ENCODE assay signal across 13 cellular contexts in the genomic region with DNA sequence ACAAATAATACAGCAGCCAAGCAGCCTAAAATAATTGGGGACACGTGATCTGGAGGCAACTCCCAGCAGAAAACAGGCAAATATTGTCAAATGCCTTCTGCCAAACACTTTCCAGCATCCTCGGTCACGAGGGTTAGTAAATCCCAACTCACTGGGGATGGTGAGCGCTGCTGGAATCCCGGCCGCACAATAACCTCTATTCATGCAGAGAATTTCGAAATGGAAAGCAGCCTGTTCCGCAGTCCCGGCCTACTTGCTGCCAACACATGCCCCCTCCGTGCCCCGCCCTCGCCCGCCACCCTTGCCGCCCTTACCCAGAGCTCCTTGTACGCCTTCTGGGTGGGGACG.
A peak's percentile ranks its signal among the peaks of the same experiment; 100 is the strongest.
DNase-seq lines count a peak whose midpoint lies in the region; TF ChIP-seq lines count a peak whose summit lies in the region.
"Had no signal": no experiment of that assay in that cellular context is flagged by ENCODE, and none has a peak within 500 bp of the region (broad histone marks: within the 10 kb centered on the region; RNA-seq: fewer than 3 reads in every experiment).

No MANE protein-coding gene starts in this region.

- no peak overlapping the region for H3K27ac Mint-ChIP-seq in glutamatergic neuron (ENCODE audit: unreplicated experiment)
- no peak overlapping the region for H3K27ac Mint-ChIP-seq in endodermal cell
- H3K27ac Mint-ChIP-seq: activated B cell treated with CpG ODN at 0.5 μM for 24 hours; activated naive CD8-positive, alpha-beta T cell treated with anti-CD3 and anti-CD28 coated beads, Interleukin-2, amount 10 ng/mL, durations not matched to agents 7 days and 5 days; CD8-positive, alpha-beta T cell had no signal

- H3K27me3 ChIP-seq in BE2C (peaks cover 5% of the 10 kb centered on the region), endodermal cell (ENCODE audit: control insufficient read depth, insufficient read depth, low read length, poor library complexity, severe bottlenecking) (no peaks in the 10 kb centered on the region)

- H3K4me3 ChIP-seq in epithelial cell of esophagus (ENCODE audit: low read length) (no peak overlapping the region), BE2C (ENCODE audit: low read depth, low read length) (no peak overlapping the region), endodermal cell (ENCODE audit: low read length) (no peak overlapping the region)

- H3K4me1 Mint-ChIP-seq in glutamatergic neuron (ENCODE audit: low read depth, unreplicated experiment): peaks cover 2% of the 10 kb centered on the region
- peaks cover 7% of the 10 kb centered on the region for H3K4me1 Mint-ChIP-seq in endodermal cell
- H3K4me1 Mint-ChIP-seq: activated B cell treated with CpG ODN at 0.5 μM for 24 hours; activated naive CD8-positive, alpha-beta T cell treated with anti-CD3 and anti-CD28 coated beads, Interleukin-2, amount 10 ng/mL, durations not matched to agents 7 days and 5 days had no signal

- H3K4me1 ChIP-seq in BE2C (no peaks in the 10 kb centered on the region), endodermal cell (ENCODE audit: control insufficient read depth, insufficient read depth, low read length) (no peaks in the 10 kb centered on the region)

- H3K4me3 Mint-ChIP-seq in glutamatergic neuron (ENCODE audit: unreplicated experiment): no peak overlapping the region
- H3K4me3 Mint-ChIP-seq in endodermal cell: no peak overlapping the region
- H3K4me3 Mint-ChIP-seq: activated B cell treated with CpG ODN at 0.5 μM for 24 hours; activated naive CD8-positive, alpha-beta T cell treated with anti-CD3 and anti-CD28 coated beads, Interleukin-2, amount 10 ng/mL, durations not matched to agents 7 days and 5 days; CD8-positive, alpha-beta T cell had no signal

- H3K9me3 ChIP-seq in BE2C (no peaks in the 10 kb centered on the region), endodermal cell (ENCODE audit: control insufficient read depth, low read length) (no peaks in the 10 kb centered on the region)

- WGBS in endodermal cell (ENCODE audit: insufficient coverage in 1 of 2, insufficient read length in 1 of 2), 2 experiments: 90 to 95% methylated on average over 13 to 16 of the region's 16 CpGs

- no peaks in the 10 kb centered on the region for H3K36me3 Mint-ChIP-seq in glutamatergic neuron (ENCODE audit: unreplicated experiment)
- no peaks in the 10 kb centered on the region for H3K36me3 Mint-ChIP-seq in endodermal cell (ENCODE audit: low read depth)
- H3K36me3 Mint-ChIP-seq: activated naive CD8-positive, alpha-beta T cell treated with anti-CD3 and anti-CD28 coated beads, Interleukin-2, amount 10 ng/mL, durations not matched to agents 7 days and 5 days; CD8-positive, alpha-beta T cell had no signal

- H3K27me3 Mint-ChIP-seq in glutamatergic neuron (ENCODE audit: unreplicated experiment): no peaks in the 10 kb centered on the region
- H3K27me3 Mint-ChIP-seq in endodermal cell (ENCODE audit: insufficient read depth): peaks cover 7% of the 10 kb centered on the region

- H3K9ac ChIP-seq in endodermal cell (ENCODE audit: extremely low read depth, low read length, poor library complexity, severe bottlenecking): no peak overlapping the region

- peak; percentile 86 for DNase-seq in COR-L47 (lab: John Stamatoyannopoulos, UW)
- DNase-seq in NCI-H460 (ENCODE audit: extremely low read depth, low read depth): peak; percentile 70
- peak; percentile 35 for DNase-seq in epithelial cell of esophagus (ENCODE audit: low read depth)
- peak; percentile 12 to 96 (median 84) for DNase-seq in nucleus accumbens (lab: John Stamatoyannopoulos, UW)
- no peak for DNase-seq in NOMO-1 treated with DMSO at 0.1 percent for 48 hours (lab: John Stamatoyannopoulos, UW; ENCODE audit: unreplicated experiment)
- DNase-seq in glutamatergic neuron: no peak
- no peak for DNase-seq in BE2C
- no peak for DNase-seq in endodermal cell
- DNase-seq: activated B cell treated with CpG ODN at 0.5 μM for 24 hours; activated naive CD8-positive, alpha-beta T cell treated with anti-CD3 and anti-CD28 coated beads, Interleukin-2, amount 10 ng/mL, durations not matched to agents 7 days and 5 days; CD8-positive, alpha-beta T cell; NCI-H187 treated with DMSO at 0.1 percent for 48 hours; trophoblast cell had no signal

- H3K36me3 ChIP-seq in BE2C (no peaks in the 10 kb centered on the region), endodermal cell (ENCODE audit: control insufficient read depth, insufficient read depth, low read length) (no peaks in the 10 kb centered on the region)

- H3K9me3 Mint-ChIP-seq in glutamatergic neuron (ENCODE audit: unreplicated experiment) (peaks cover 6% of the 10 kb centered on the region), endodermal cell (no peaks in the 10 kb centered on the region)
- H3K9me3 Mint-ChIP-seq: activated B cell treated with CpG ODN at 0.5 μM for 24 hours; activated naive CD8-positive, alpha-beta T cell treated with anti-CD3 and anti-CD28 coated beads, Interleukin-2, amount 10 ng/mL, durations not matched to agents 7 days and 5 days; CD8-positive, alpha-beta T cell had no signal

- no peak for TF ChIP-seq CTCF in epithelial cell of esophagus (IDR thresholded peaks at IDR 0.05; ENCODE audit: insufficient read depth, low read depth, low read length, missing control alignments)
- no peak for TF ChIP-seq CTCF in glutamatergic neuron (IDR thresholded peaks at IDR 0.05; ENCODE audit: partially characterized antibody, unreplicated experiment)
- no peak for TF ChIP-seq CTCF in BE2C (IDR thresholded peaks at IDR 0.05; ENCODE audit: low read depth, low read length)
- no peak for TF ChIP-seq CTCF in endodermal cell (conservative IDR thresholded peaks at IDR 0.05)

- no peak overlapping the region for H3K27ac ChIP-seq in endodermal cell (ENCODE audit: low read depth, low read length)

Comparison
In these comparisons a context has a peak if more than half of its experiments do, and no peak if none do; other contexts are left out.
1. DNase-seq: peak in COR-L47 (single experiment), NCI-H460 (single experiment), epithelial cell of esophagus (single experiment) and nucleus accumbens (56 of 56); none in NOMO-1 treated with DMSO at 0.1 percent for 48 hours (single experiment), glutamatergic neuron (single experiment), BE2C (single experiment) and endodermal cell (single experiment).